Comparison of ENCODE assay signal across 8 cellular contexts in genomic region chr12:53344824-53345485, GRCh38. TPM values are rescaled to one million over a fixed set of nuclear protein-coding genes. Genes with fewer than 3 reads are reported as not detected.
A peak's percentile ranks its signal among the peaks of the same experiment; 100 is the strongest.
DNase-seq lines count a peak whose midpoint lies in the region; ATAC-seq, FAIRE-seq and TF ChIP-seq lines count a peak whose summit lies in the region.

No MANE protein-coding gene starts in this region.

- no peak overlapping the region for H3K14ac ChIP-seq in H1 (ENCODE audit: insufficient read length)

- 0 out of 2 replicates have a peak overlapping the region, but pooled peaks have one; percentile 75 for H2BK12ac ChIP-seq in H1 (ENCODE audit: low read depth, low read length)

- peaks cover 3 to 13% (median 8%) of the 10 kb centered on the region in 4 experiments; a peak in 4 of 7 replicates for H3K27me3 ChIP-seq in H1 (replicated peaks in 1 of 4; ENCODE audit: control insufficient read depth in 3 of 4, extremely low read depth in 1 of 4, insufficient read depth in 3 of 4, low read length in 3 of 4)
- H3K27me3 ChIP-seq in mesendoderm (ENCODE audit: insufficient read depth, low read length, poor library complexity), result no peaks in the 10 kb centered on the region

- H3K56ac ChIP-seq in H1 (replicated peaks; ENCODE audit: insufficient read length, low read depth, low read length) (no peak overlapping the region), mesendoderm (ENCODE audit: low read length) (peak overlapping the region; percentile 91)

- CTCF ChIA-PET in H1 (lab: Charles Lee; ENCODE audit: partially characterized antibody), result interaction anchor here (0.6 to 21.3 kb wide), 21 partner anchors 12 to 164 kb away, joined by 3 to 381 read pairs (median 4); partner anchors contain the start of genes AAAS, AMHR2, PFDN5 and SP1

- POLR2A ChIA-PET in H1 (lab: Charles Lee; ENCODE audit: partially characterized antibody), result interaction anchor here (0.6 to 3.6 kb wide), 26 partner anchors 10 to 166 kb away, joined by 3 to 19 read pairs (median 4); partner anchors contain the start of genes AAAS, PFDN5, PRR13 and SP1

- H4K8ac ChIP-seq in H1 (ENCODE audit: extremely low read depth, insufficient read depth, low read length) (peak overlapping the region; percentile 62), mesendoderm (ENCODE audit: low read depth, low read length) (no peak overlapping the region)

- H3K79me2 ChIP-seq in H1 (ENCODE audit: control insufficient read depth in 1 of 2, insufficient read depth in 2 of 2, low read length in 2 of 2) (no peaks in the 10 kb centered on the region), mesendoderm (ENCODE audit: control insufficient read depth, insufficient read depth, low read length) (no peaks in the 10 kb centered on the region)

- WGBS in H1 (ENCODE audit: extremely low coverage in 1 of 2, insufficient coverage in 1 of 2, insufficient read length in 1 of 2, insufficient replicate concordance in 2 of 2, low coverage in 1 of 2, low lambda C conversion rate in 2 of 2, missing lambda C conversion rate in 1 of 2), 2 experiments, result 3% methylated on average over 16 of the region's 50 CpGs; no CpG with 5 or more reads in 1 of the 2 experiments
- WGBS in mesendoderm (ENCODE audit: extremely low coverage, insufficient coverage, low lambda C conversion rate), result no CpG with 5 or more reads among the region's 50 CpGs

- TF ChIP-seq CTCF in H1 (IDR thresholded peaks at IDR 0.05; ENCODE audit: control extremely low read depth in 1 of 3, insufficient read depth in 1 of 3, low read depth in 1 of 3, low read length in 3 of 3), result peak in 2 of 3 experiments; percentile 12 to 24; a peak in 2 of 4 replicates

- peak; percentile 68 for ATAC-seq in HG02870 (IDR thresholded peaks at IDR 0.05; ENCODE audit: unreplicated experiment)

- peaks cover 3% of the 10 kb centered on the region; the same call in 1 of the 2 replicates for H3K23me2 ChIP-seq in H1 (ENCODE audit: low read depth, low read length)

- H3K23ac ChIP-seq in H1 (ENCODE audit: insufficient read length) (no peak overlapping the region), mesendoderm (ENCODE audit: low read length) (peak overlapping the region; percentile 74)

- no peaks in the 10 kb centered on the region for H3K9me3 ChIP-seq in H1 (ENCODE audit: insufficient read depth in 2 of 2, low read depth in 1 of 2, low read length in 1 of 2)

- peak overlapping the region; percentile 37 to 80 (median 72) for H3K4me3 ChIP-seq in H1 (ENCODE audit: extremely low read depth in 1 of 4, insufficient read depth in 2 of 4, low read depth in 3 of 4, low read length in 4 of 4)
- H3K4me3 ChIP-seq in mesendoderm (ENCODE audit: low read length), result peak overlapping the region; percentile 64

- peak; percentile 44 for DNase-seq in G401 (ENCODE audit: low spot score)
- DNase-seq in NCI-H82 treated with DMSO at 0.1 percent for 48 hours (lab: John Stamatoyannopoulos, UW; ENCODE audit: unreplicated experiment), result peak; percentile 31
- peak; percentile 36 to 50 (median 45) for DNase-seq in activated CD8-positive, alpha-beta memory T cell treated with anti-CD3 and anti-CD28 coated beads for 48 hours (ENCODE audit: low read depth in 2 of 3, low spot score in 2 of 3)
- peak in 1 of 2 experiments; percentile 78 for DNase-seq in H1 (ENCODE audit: low read depth in 1 of 2, low spot score in 2 of 2)
- peak; percentile 80 for DNase-seq in mesendoderm
- DNase-seq in stimulated activated CD8-positive, alpha-beta memory T cell treated with anti-CD3 and anti-CD28 coated beads, Interleukin-15, amount 100 ng/mL, for 1 hour (ENCODE audit: low read depth), result peak; percentile 39
- DNase-seq in NCI-H128 (lab: John Stamatoyannopoulos, UW; ENCODE audit: unreplicated experiment), result no peak

- H2BK20ac ChIP-seq in H1 (ENCODE audit: low read length), result peak overlapping the region; percentile 80; the same call in 1 of the 2 replicates

- peak in 1 of 2 experiments; percentile 35; a peak in 2 of 4 replicates for TF ChIP-seq RAD21 in H1 (IDR thresholded peaks at IDR 0.05 in 1 of 2, conservative IDR thresholded peaks at IDR 0.05 in 1 of 2; ENCODE audit: low read depth in 2 of 2, low read length in 2 of 2)

- H2BK5ac ChIP-seq in H1 (ENCODE audit: low read depth, low read length) (peak overlapping the region; percentile 75; the same call in 1 of the 2 replicates), mesendoderm (ENCODE audit: low read length) (peak overlapping the region; percentile 58)

- H3K4me1 ChIP-seq in H1 (replicated peaks in 1 of 4; ENCODE audit: control insufficient read depth in 3 of 4, insufficient read depth in 4 of 4, low read length in 3 of 4), result peaks cover 0 to 15% (median 8%) of the 10 kb centered on the region in 4 experiments; a peak in 5 of 7 replicates
- H3K4me1 ChIP-seq in mesendoderm (ENCODE audit: control insufficient read depth, low read depth, low read length), result peaks cover 11% of the 10 kb centered on the region

- H2AK5ac ChIP-seq in H1 (ENCODE audit: low read depth, low read length), result no peak overlapping the region
- H2AK5ac ChIP-seq in mesendoderm (ENCODE audit: low read length), result no peak overlapping the region

- H3K79me1 ChIP-seq in H1 (ENCODE audit: low read depth, low read length) (no peaks in the 10 kb centered on the region), mesendoderm (ENCODE audit: low read length) (no peaks in the 10 kb centered on the region)

- FAIRE-seq in H1 (lab: Jason Lieb, UNC), result no peak

- peak overlapping the region in 2 of 4 experiments; percentile 6 to 20; a peak in 3 of 7 replicates for H3K9ac ChIP-seq in H1 (replicated peaks in 1 of 4; ENCODE audit: extremely low read depth in 1 of 4, low read depth in 3 of 4, low read length in 3 of 4)
- peak overlapping the region; percentile 83 for H3K9ac ChIP-seq in mesendoderm (ENCODE audit: low read length)

- H4K91ac ChIP-seq in H1 (replicated peaks; ENCODE audit: insufficient read length, low read length), result peak overlapping the region; percentile 82

- TF ChIP-seq POLR2A in H1 (IDR thresholded peaks at IDR 0.05; ENCODE audit: control extremely low read depth in 1 of 2, low read depth in 2 of 2, low read length in 2 of 2), result 0 out of 3 replicates have a peak, but pooled peaks of 1 of the 2 experiments have one; percentile 32

- H3K36me3 ChIP-seq in H1 (ENCODE audit: control insufficient read depth in 2 of 4, insufficient read depth in 4 of 4, low read length in 3 of 4) (no peaks in the 10 kb centered on the region), mesendoderm (ENCODE audit: control insufficient read depth, insufficient read depth, low read length) (no peaks in the 10 kb centered on the region)

- peak overlapping the region; percentile 75 for H4K5ac ChIP-seq in H1 (ENCODE audit: insufficient read length, low read depth, low read length)
- no peak overlapping the region for H4K5ac ChIP-seq in mesendoderm (ENCODE audit: low read length)

- H3K4ac ChIP-seq in H1 (replicated peaks; ENCODE audit: insufficient read length, low read depth, low read length), result peak overlapping the region; percentile 87
- peak overlapping the region; percentile 39 for H3K4ac ChIP-seq in mesendoderm (ENCODE audit: low read depth, low read length)

- H3K18ac ChIP-seq in H1 (ENCODE audit: extremely low read depth, low read length) (peak overlapping the region; percentile 83), mesendoderm (ENCODE audit: low read length) (peak overlapping the region; percentile 8)

- H2AFZ ChIP-seq in H1 (ENCODE audit: low read length), result peak overlapping the region; percentile 85; the same call in 1 of the 2 replicates

- in situ Hi-C loops in G401 (cut with HindIII; ENCODE audit: low sequenced_read_pairs), result loop anchor here (5.0 kb wide), 1 partner anchor 167 kb away; no protein-coding TSS in a partner anchor

- H3K27ac ChIP-seq in H1 (ENCODE audit: low read depth, low read length) (no peak overlapping the region), mesendoderm (ENCODE audit: low read depth, low read length) (peak overlapping the region; percentile 18)

- TF ChIP-seq EP300 in H1 (IDR thresholded peaks at IDR 0.05; ENCODE audit: borderline replicate concordance in 1 of 2, low read depth in 2 of 2, low read length in 2 of 2), result no peak

- H4K20me1 ChIP-seq in H1 (replicated peaks in 1 of 2; ENCODE audit: control insufficient read depth in 1 of 2, insufficient read depth in 2 of 2, low read length in 2 of 2), result no peaks in the 10 kb centered on the region

- H2BK15ac ChIP-seq in H1 (ENCODE audit: low read length), result peak overlapping the region; percentile 72; the same call in 1 of the 2 replicates
- no peak overlapping the region for H2BK15ac ChIP-seq in mesendoderm (replicated peaks; ENCODE audit: low read depth)

- H3K4me2 ChIP-seq in H1 (ENCODE audit: insufficient read depth in 1 of 2, low read depth in 2 of 2, low read length in 2 of 2) (peak overlapping the region; percentile 34 to 96), mesendoderm (ENCODE audit: low read length) (peak overlapping the region; percentile 89)

- H2BK120ac ChIP-seq in H1 (replicated peaks; ENCODE audit: low read depth, low read length) (peak overlapping the region; percentile 66), mesendoderm (ENCODE audit: low read depth, low read length) (no peak overlapping the region)

RNA-seq across cellular contexts. Expression of gene SP7, which starts 8.8 kb away (rescaled TPM):
- 0.41 TPM in 1 of 2 replicates, not detected in the other for total RNA-seq in G401 (2014; rRNA removed; shearing (Covaris generic))
- 0.13 TPM in 1 of 2 replicates, not detected in the other for total RNA-seq in H1 (2021; fragmentation: NEBNext Ultra II Directional; extraction: Animal tissue kit (Norgen Biotek cat#: 25700))
- polyA plus RNA-seq in H1 (2011; rRNA removed), result 0.12 and 0.27 TPM in 2 replicates
- 0.09 TPM for polyA plus RNA-seq in H1 (2011; cell fraction: cytosol; rRNA removed)
- 0.26 TPM for polyA plus RNA-seq in H1 (2011; cell fraction: nucleus; rRNA removed)
- polyA plus RNA-seq in H1 (2012, experiment 1 of 2), result 0.09 to 0.19 TPM in 2 of 4 replicates, not detected in the others
- 0.05 TPM for polyA plus RNA-seq in H1 (2012, experiment 2 of 2)
- 0.06 TPM for polyA plus RNA-seq in H1 (2013, experiment 1 of 2)
- polyA plus RNA-seq in H1 (2013, experiment 2 of 2), result 0.07 TPM
- polyA minus RNA-seq in H1 (2011; rRNA and poly(A)+ RNA removed), result 0.07 TPM in 1 of 2 replicates, not detected in the other
- polyA minus RNA-seq in H1 (2011; cell fraction: cytosol; rRNA and poly(A)+ RNA removed), result not detected
- not detected for polyA minus RNA-seq in H1 (2011; cell fraction: nucleus; rRNA and poly(A)+ RNA removed)
- 0.10 TPM for polyA plus RNA-seq in mesendoderm (2013, experiment 1 of 2)
- polyA plus RNA-seq in mesendoderm (2013, experiment 2 of 2), result 0.04 TPM

RNA-seq across cellular contexts. Expression of gene AAAS, which starts 23.5 kb away (rescaled TPM):
- 103 and 105 TPM in 2 replicates for total RNA-seq in G401 (2014; rRNA removed; shearing (Covaris generic))
- 66.1 and 68.2 TPM in 2 replicates for total RNA-seq in H1 (2021; fragmentation: NEBNext Ultra II Directional; extraction: Animal tissue kit (Norgen Biotek cat#: 25700))
- polyA plus RNA-seq in H1 (2011; rRNA removed), result 97.6 and 126 TPM in 2 replicates
- polyA plus RNA-seq in H1 (2011; cell fraction: cytosol; rRNA removed), result 90.7 TPM
- 257 TPM for polyA plus RNA-seq in H1 (2011; cell fraction: nucleus; rRNA removed)
- 73.7 to 86.9 TPM (median 80.7 TPM) in 4 replicates for polyA plus RNA-seq in H1 (2012, experiment 1 of 2)
- polyA plus RNA-seq in H1 (2012, experiment 2 of 2), result 105 TPM
- 49.6 TPM for polyA plus RNA-seq in H1 (2013, experiment 1 of 2)
- polyA plus RNA-seq in H1 (2013, experiment 2 of 2), result 48.5 TPM
- polyA minus RNA-seq in H1 (2011; rRNA and poly(A)+ RNA removed), result 89.5 and 96.8 TPM in 2 replicates
- 52.4 TPM for polyA minus RNA-seq in H1 (2011; cell fraction: cytosol; rRNA and poly(A)+ RNA removed)
- polyA minus RNA-seq in H1 (2011; cell fraction: nucleus; rRNA and poly(A)+ RNA removed), result 69.1 TPM
- 45.2 TPM for polyA plus RNA-seq in mesendoderm (2013, experiment 1 of 2)
- 44.8 TPM for polyA plus RNA-seq in mesendoderm (2013, experiment 2 of 2)

RNA-seq across cellular contexts. Expression of gene SP1, which starts 35.0 kb away (rescaled TPM):
- 26.6 and 40.0 TPM in 2 replicates for total RNA-seq in G401 (2014; rRNA removed; shearing (Covaris generic))
- total RNA-seq in H1 (2021; fragmentation: NEBNext Ultra II Directional; extraction: Animal tissue kit (Norgen Biotek cat#: 25700)), result 75.2 and 79.1 TPM in 2 replicates
- polyA plus RNA-seq in H1 (2011; rRNA removed), result 46.4 and 50.7 TPM in 2 replicates
- 46.5 TPM for polyA plus RNA-seq in H1 (2011; cell fraction: cytosol; rRNA removed)
- 57.0 TPM for polyA plus RNA-seq in H1 (2011; cell fraction: nucleus; rRNA removed)
- 31.5 to 43.2 TPM (median 36.7 TPM) in 4 replicates for polyA plus RNA-seq in H1 (2012, experiment 1 of 2)
- 3.7 TPM for polyA plus RNA-seq in H1 (2012, experiment 2 of 2)
- polyA plus RNA-seq in H1 (2013, experiment 1 of 2), result 28.2 TPM
- 26.0 TPM for polyA plus RNA-seq in H1 (2013, experiment 2 of 2)
- 305 and 315 TPM in 2 replicates for polyA minus RNA-seq in H1 (2011; rRNA and poly(A)+ RNA removed)
- polyA minus RNA-seq in H1 (2011; cell fraction: cytosol; rRNA and poly(A)+ RNA removed), result 74.6 TPM
- 82.8 TPM for polyA minus RNA-seq in H1 (2011; cell fraction: nucleus; rRNA and poly(A)+ RNA removed)
- polyA plus RNA-seq in mesendoderm (2013, experiment 1 of 2), result 34.1 TPM
- 34.4 TPM for polyA plus RNA-seq in mesendoderm (2013, experiment 2 of 2)

RNA-seq across cellular contexts. Expression of gene MYG1, which starts 45.5 kb away (rescaled TPM):
- total RNA-seq in G401 (2014; rRNA removed; shearing (Covaris generic)), result 43.8 and 43.9 TPM in 2 replicates
- total RNA-seq in H1 (2021; fragmentation: NEBNext Ultra II Directional; extraction: Animal tissue kit (Norgen Biotek cat#: 25700)), result 77.1 and 83.3 TPM in 2 replicates
- 104 and 117 TPM in 2 replicates for polyA plus RNA-seq in H1 (2011; rRNA removed)
- 111 TPM for polyA plus RNA-seq in H1 (2011; cell fraction: cytosol; rRNA removed)
- polyA plus RNA-seq in H1 (2011; cell fraction: nucleus; rRNA removed), result 81.8 TPM
- polyA plus RNA-seq in H1 (2012, experiment 1 of 2), result 59.1 to 112 TPM (median 97.9 TPM) in 4 replicates
- polyA plus RNA-seq in H1 (2012, experiment 2 of 2), result 132 TPM
- 80.4 TPM for polyA plus RNA-seq in H1 (2013, experiment 1 of 2)
- polyA plus RNA-seq in H1 (2013, experiment 2 of 2), result 83.6 TPM
- 52.0 and 52.2 TPM in 2 replicates for polyA minus RNA-seq in H1 (2011; rRNA and poly(A)+ RNA removed)
- polyA minus RNA-seq in H1 (2011; cell fraction: cytosol; rRNA and poly(A)+ RNA removed), result 47.0 TPM
- 26.4 TPM for polyA minus RNA-seq in H1 (2011; cell fraction: nucleus; rRNA and poly(A)+ RNA removed)
- 90.2 TPM for polyA plus RNA-seq in mesendoderm (2013, experiment 1 of 2)
- polyA plus RNA-seq in mesendoderm (2013, experiment 2 of 2), result 93.0 TPM

RNA-seq across cellular contexts. Expression of gene PFDN5, which starts 49.6 kb away (rescaled TPM):
- total RNA-seq in G401 (2014; rRNA removed; shearing (Covaris generic)), result 302 and 381 TPM in 2 replicates
- 265 and 290 TPM in 2 replicates for total RNA-seq in H1 (2021; fragmentation: NEBNext Ultra II Directional; extraction: Animal tissue kit (Norgen Biotek cat#: 25700))
- 339 and 630 TPM in 2 replicates for polyA plus RNA-seq in H1 (2011; rRNA removed)
- 592 TPM for polyA plus RNA-seq in H1 (2011; cell fraction: cytosol; rRNA removed)
- 261 TPM for polyA plus RNA-seq in H1 (2011; cell fraction: nucleus; rRNA removed)
- 512 to 579 TPM (median 537 TPM) in 4 replicates for polyA plus RNA-seq in H1 (2012, experiment 1 of 2)
- 520 TPM for polyA plus RNA-seq in H1 (2012, experiment 2 of 2)
- polyA plus RNA-seq in H1 (2013, experiment 1 of 2), result 287 TPM
- polyA plus RNA-seq in H1 (2013, experiment 2 of 2), result 287 TPM
- 146 and 213 TPM in 2 replicates for polyA minus RNA-seq in H1 (2011; rRNA and poly(A)+ RNA removed)
- polyA minus RNA-seq in H1 (2011; cell fraction: cytosol; rRNA and poly(A)+ RNA removed), result 69.1 TPM
- polyA minus RNA-seq in H1 (2011; cell fraction: nucleus; rRNA and poly(A)+ RNA removed), result 150 TPM
- 277 TPM for polyA plus RNA-seq in mesendoderm (2013, experiment 1 of 2)
- polyA plus RNA-seq in mesendoderm (2013, experiment 2 of 2), result 277 TPM
